Comparison of ENCODE assay signal across 24 cellular contexts in the genomic region with DNA sequence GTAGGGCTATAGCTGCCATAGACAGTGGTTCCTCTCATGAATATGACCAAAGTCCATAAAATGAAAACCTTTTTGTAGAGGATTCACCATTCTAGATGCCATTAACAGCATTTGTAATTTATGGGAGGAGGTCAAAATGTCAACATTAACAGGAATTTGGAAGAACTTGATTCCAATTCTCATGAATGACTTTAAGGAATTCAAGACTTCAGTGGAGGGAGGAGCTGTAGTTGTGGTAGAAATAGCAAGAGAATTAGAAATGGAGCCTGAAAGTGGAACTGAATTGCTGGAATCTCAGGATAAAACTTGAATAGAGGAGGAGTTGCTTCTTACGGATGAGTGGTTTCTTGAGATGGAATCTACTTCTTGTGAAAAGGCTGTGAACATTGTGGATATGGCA.
"Had no signal": no experiment of that assay in that cellular context is flagged by ENCODE, and none has a peak within 500 bp of the region (broad histone marks: within the 10 kb centered on the region; RNA-seq: fewer than 3 reads in every experiment).

No MANE protein-coding gene starts in this region.

- H3K9me3 Mint-ChIP-seq: dendritic cell treated with granulocyte-macrophage colony-stimulating factor and Interleukin-4, amounts not matched to agents 40 ng/mL and 50 ng/mL, for 4 days; naive B cell had no signal

- H3K4me3 Mint-ChIP-seq: dendritic cell treated with granulocyte-macrophage colony-stimulating factor and Interleukin-4, amounts not matched to agents 40 ng/mL and 50 ng/mL, for 4 days; mesothelial cell of epicardium; naive B cell; naive thymus-derived CD8-positive, alpha-beta T cell had no signal

- H3K27me3 ChIP-seq: colonic mucosa, esophagus muscularis mucosa, foreskin keratinocyte, gastroesophageal sphincter, heart right ventricle, left lung had no signal

- H3K27ac ChIP-seq: colonic mucosa, esophagus muscularis mucosa, foreskin keratinocyte, gastroesophageal sphincter, heart right ventricle, left lung, lower lobe of right lung had no signal

- H3K4me1 ChIP-seq: colonic mucosa, foreskin keratinocyte, left lung, lower lobe of right lung had no signal

- H3K9me3 ChIP-seq: colonic mucosa, esophagus muscularis mucosa, gastroesophageal sphincter, heart right ventricle, left lung, lower lobe of right lung, mucosa of descending colon had no signal

- H3K4me3 ChIP-seq: colonic mucosa, esophagus muscularis mucosa, gastroesophageal sphincter, heart right ventricle, left lung, lower lobe of right lung, mucosa of descending colon had no signal

- H3K27me3 Mint-ChIP-seq: dendritic cell treated with granulocyte-macrophage colony-stimulating factor and Interleukin-4, amounts not matched to agents 40 ng/mL and 50 ng/mL, for 4 days; naive B cell had no signal

- ATAC-seq: foreskin keratinocyte; gastroesophageal sphincter; heart right ventricle; left cardiac atrium; left lung; left ventricle myocardium superior; lower lobe of right lung; mucosa of descending colon; naive thymus-derived CD8-positive, alpha-beta T cell had no signal

- H3K27ac Mint-ChIP-seq: dendritic cell treated with granulocyte-macrophage colony-stimulating factor and Interleukin-4, amounts not matched to agents 40 ng/mL and 50 ng/mL, for 4 days; mesothelial cell of epicardium; naive B cell had no signal

- H3K36me3 Mint-ChIP-seq: mesothelial cell of epicardium, naive B cell had no signal

- H3K4me1 Mint-ChIP-seq: mesothelial cell of epicardium; naive B cell; naive thymus-derived CD8-positive, alpha-beta T cell had no signal

- H3K36me3 ChIP-seq: colonic mucosa, esophagus muscularis mucosa, gastroesophageal sphincter, heart right ventricle, left lung, lower lobe of right lung had no signal

- DNase-seq: colonic mucosa; cortex of kidney; effector memory CD4-positive, alpha-beta T cell; foreskin keratinocyte; glutamatergic neuron; head of caudate nucleus; heart right ventricle; hippocampal formation; left cardiac atrium; left lung; left ventricle myocardium superior; lower lobe of right lung; mesenchymal stem cell; mucosa of descending colon; naive B cell; naive thymus-derived CD8-positive, alpha-beta T cell had no signal

- FAIRE-seq: endothelial cell of umbilical vein, frontal cortex, islet of Langerhans, keratinocyte had no signal
